ENCODE assay signal across 8 cellular contexts in the genomic region with DNA sequence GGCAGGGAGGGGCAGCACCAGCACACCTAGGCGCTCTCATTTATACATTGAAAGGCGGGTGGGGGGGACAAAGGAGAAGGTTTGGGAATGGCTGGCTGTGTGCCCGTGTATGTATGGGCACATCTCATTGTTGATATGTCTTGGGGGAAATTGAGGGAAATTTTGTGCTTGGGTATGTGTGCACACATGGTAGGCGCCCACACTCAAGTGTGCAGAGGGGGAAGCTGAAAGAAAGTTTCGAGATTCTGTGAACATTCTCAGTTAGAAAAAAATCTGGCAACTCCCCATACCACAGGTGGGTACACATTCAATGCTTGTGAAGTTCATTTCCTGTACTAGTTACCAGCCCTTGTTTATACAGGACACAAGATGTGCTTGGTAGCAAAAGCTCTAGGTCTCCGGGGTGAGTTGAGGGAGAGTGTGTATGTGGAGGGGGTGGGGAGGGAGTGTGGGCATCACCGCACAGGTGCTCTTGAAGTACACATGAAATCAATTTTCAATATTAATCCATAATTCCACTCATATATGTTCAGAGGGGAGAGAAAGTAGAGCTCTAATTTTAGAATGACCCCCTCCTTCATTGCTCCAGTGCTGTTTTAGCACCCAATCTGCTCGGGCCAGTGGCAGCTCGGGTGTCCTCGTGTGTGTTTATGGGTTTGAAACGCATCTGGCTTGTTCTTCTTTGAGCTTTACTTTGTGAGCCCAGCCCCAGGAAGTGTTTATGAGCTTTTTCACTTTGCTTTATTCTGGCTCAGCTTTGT.
DNase-seq lines count a peak whose midpoint lies in the region; ATAC-seq and TF ChIP-seq lines count a peak whose summit lies in the region.

No MANE protein-coding gene starts in this region.

- no peak overlapping the region for H3K9ac ChIP-seq in HUES64 (ENCODE audit: low read depth, low read length)

- POLR2A ChIA-PET in CD8-positive, alpha-beta T cell (lab: Charles Lee): interaction anchor here (0.5 to 4.4 kb wide), 23 partner anchors 12 to 309 kb away, joined by 3 to 90 read pairs (median 5); a partner anchor contains a TSS

- peak overlapping the region; percentile 91 for H3K27ac Mint-ChIP-seq in CD8-positive, alpha-beta T cell
- H3K27ac Mint-ChIP-seq in central memory CD8-positive, alpha-beta T cell (ENCODE audit: low read depth): peak overlapping the region; percentile 61

- peaks cover 70% of the 10 kb centered on the region for H3K4me1 Mint-ChIP-seq in CD8-positive, alpha-beta T cell (ENCODE audit: low read depth)
- peaks cover 25% of the 10 kb centered on the region for H3K4me1 Mint-ChIP-seq in central memory CD8-positive, alpha-beta T cell

- TF ChIP-seq CTCF in CD8-positive, alpha-beta T cell (IDR thresholded peaks at IDR 0.05): no peak
- TF ChIP-seq CTCF in GM20000 (IDR thresholded peaks at IDR 0.05; ENCODE audit: extremely low read depth, missing control alignments) (no peak), spleen (IDR thresholded peaks at IDR 0.05 in 8 of 11, conservative IDR thresholded peaks at IDR 0.05 in 3 of 11) (no peak)

- CTCF ChIA-PET in CD8-positive, alpha-beta T cell (lab: Charles Lee): interaction anchor here (0.9 to 5.2 kb wide), 20 partner anchors 11 to 312 kb away, joined by 3 to 36 read pairs (median 4); no protein-coding TSS in a partner anchor

- peak in 4 of 7 experiments; percentile 30 to 71 (median 50) for DNase-seq in CD8-positive, alpha-beta T cell
- DNase-seq in GM20000 (ENCODE audit: low spot score) (peak; percentile 31), spleen (no peak), NCI-H1105 treated with DMSO at 0.1 percent for 48 hours (lab: John Stamatoyannopoulos, UW) (no peak), NCI-H774 (lab: John Stamatoyannopoulos, UW) (no peak)
- DNase-seq in central memory CD8-positive, alpha-beta T cell (ENCODE audit: low spot score in 2 of 2): no peak
- DNase-seq in stimulated activated CD8-positive, alpha-beta memory T cell treated with anti-CD3 and anti-CD28 coated beads, Interleukin-4, amount 100 ng/mL, for 48 hours: no peak

- peak; percentile 64 for ATAC-seq in CD8-positive, alpha-beta T cell
- peak; percentile 66 for ATAC-seq in central memory CD8-positive, alpha-beta T cell (replicated peaks; ENCODE audit: extremely low read depth, poor library complexity, severe bottlenecking)

- no peaks in the 10 kb centered on the region for H3K9me3 ChIP-seq in CD8-positive, alpha-beta T cell (ENCODE audit: low read length)
- no peaks in the 10 kb centered on the region for H3K9me3 ChIP-seq in HUES64 (ENCODE audit: insufficient read depth, low read depth, low read length)
- no peaks in the 10 kb centered on the region for H3K9me3 ChIP-seq in spleen

- H3K36me3 ChIP-seq in CD8-positive, alpha-beta T cell (ENCODE audit: insufficient read depth, low read length): no peaks in the 10 kb centered on the region
- no peaks in the 10 kb centered on the region for H3K36me3 ChIP-seq in HUES64 (ENCODE audit: insufficient read depth, low read length)
- H3K36me3 ChIP-seq in spleen: no peaks in the 10 kb centered on the region

- no peaks in the 10 kb centered on the region for H3K36me3 Mint-ChIP-seq in CD8-positive, alpha-beta T cell
- peaks cover 11% of the 10 kb centered on the region for H3K36me3 Mint-ChIP-seq in central memory CD8-positive, alpha-beta T cell (ENCODE audit: insufficient read depth)

- intact Hi-C loops in CD8-positive, alpha-beta T cell (cut with DNase I, micrococcal nuclease): loop anchor here (2.0 to 10.0 kb wide), 7 partner anchors 16 to 286 kb away; a partner anchor contains a TSS
- intact Hi-C loops in spleen (cut with DNase I; ENCODE audit: low total_unique reads): no loop called here

- peaks cover 57% of the 10 kb centered on the region for H3K4me1 ChIP-seq in CD8-positive, alpha-beta T cell (ENCODE audit: insufficient read depth, low read length)
- H3K4me1 ChIP-seq in HUES64 (ENCODE audit: insufficient read depth, low read length) (peaks cover 14% of the 10 kb centered on the region), spleen (peaks cover 10 to 96% (median 40%) of the 10 kb centered on the region in 6 donors)

- no peaks in the 10 kb centered on the region for H3K9me3 Mint-ChIP-seq in CD8-positive, alpha-beta T cell
- H3K9me3 Mint-ChIP-seq in central memory CD8-positive, alpha-beta T cell: no peaks in the 10 kb centered on the region

- no peaks in the 10 kb centered on the region for H3K27me3 ChIP-seq in CD8-positive, alpha-beta T cell (ENCODE audit: insufficient read depth, low read length)
- no peaks in the 10 kb centered on the region for H3K27me3 ChIP-seq in HUES64 (ENCODE audit: insufficient read depth, low read length)
- no peaks in the 10 kb centered on the region for H3K27me3 ChIP-seq in spleen (replicated peaks in 1 of 7)

- H3K4me3 ChIP-seq in CD8-positive, alpha-beta T cell (ENCODE audit: low read depth, low read length): peak overlapping the region; percentile 24
- H3K4me3 ChIP-seq in HUES64 (ENCODE audit: low read length): no peak overlapping the region
- H3K4me3 ChIP-seq in spleen: no peak overlapping the region

- no peak for TF ChIP-seq POLR2A in spleen (IDR thresholded peaks at IDR 0.05)

- H3K27ac ChIP-seq in CD8-positive, alpha-beta T cell (ENCODE audit: low read depth, low read length): peak overlapping the region; percentile 52
- H3K27ac ChIP-seq in HUES64 (ENCODE audit: low read depth, low read length) (peak overlapping the region; percentile 39; the same call in 1 of the 2 replicates), spleen (peak overlapping the region; percentile 28 to 87 (median 76))

- 93% methylated on average over 10 of the region's 11 CpGs for WGBS in HUES64
- 49 to 68% (median 61%) methylated on average over 11 of the region's 11 CpGs for WGBS in spleen, 5 donors

- H3K27me3 Mint-ChIP-seq in CD8-positive, alpha-beta T cell (ENCODE audit: low read depth): no peaks in the 10 kb centered on the region
- H3K27me3 Mint-ChIP-seq in central memory CD8-positive, alpha-beta T cell: no peaks in the 10 kb centered on the region

- peak overlapping the region; percentile 64 for H3K4me3 Mint-ChIP-seq in CD8-positive, alpha-beta T cell
- peak overlapping the region; percentile 46 for H3K4me3 Mint-ChIP-seq in central memory CD8-positive, alpha-beta T cell

Comparison
In these comparisons a context has a peak if more than half of its experiments do, and no peak if none do; other contexts are left out.
1. DNase-seq: peak in CD8-positive, alpha-beta T cell (4 of 7) and GM20000 (single experiment); none in central memory CD8-positive, alpha-beta T cell (0 of 2), spleen (single experiment), NCI-H1105 treated with DMSO at 0.1 percent for 48 hours (single experiment), NCI-H774 (single experiment) and stimulated activated CD8-positive, alpha-beta memory T cell treated with anti-CD3 and anti-CD28 coated beads, Interleukin-4, amount 100 ng/mL, for 48 hours (single experiment).
2. Peak in every context shown above with its lines, with median percentiles within 50 percentile points of each other: H3K27ac ChIP-seq.